Comparison of ENCODE assay signal across 31 cellular contexts in genomic region chr11:129720994-129721393, GRCh38.
"Had no signal": no experiment of that assay in that cellular context is flagged by ENCODE, and none has a peak within 500 bp of the region (broad histone marks: within the 10 kb centered on the region; RNA-seq: fewer than 3 reads in every experiment).

No MANE protein-coding gene starts in this region.

- H3K4me3 ChIP-seq: adrenal gland, body of pancreas, colonic mucosa, dorsolateral prefrontal cortex, esophagus muscularis mucosa, gastrocnemius medialis, heart left ventricle, hepatocyte had no signal

- H3K79me2 ChIP-seq: hepatocyte had no signal

- H3K27me3 ChIP-seq: adrenal gland, body of pancreas, colonic mucosa, gastrocnemius medialis, hepatocyte had no signal

- ATAC-seq: activated CD4-positive, alpha-beta T cell treated with anti-CD3 and anti-CD28 coated beads for 36 hours; activated CD8-positive, alpha-beta memory T cell treated with anti-CD3 and anti-CD28 coated beads, Interleukin-2, amount 10 ng/mL, durations not matched to agents 7 days and 5 days; activated CD8-positive, alpha-beta T cell treated with anti-CD3 and anti-CD28 coated beads, Interleukin-2, amount 10 ng/mL, durations not matched to agents 7 days and 5 days; activated naive CD8-positive, alpha-beta T cell treated with anti-CD3 and anti-CD28 coated beads, Interleukin-2, amount 50 U/mL, for 24 hours; body of pancreas; foreskin keratinocyte; gastrocnemius medialis; heart left ventricle had no signal

- H3K4me1 ChIP-seq: adrenal gland, body of pancreas, colonic mucosa, esophagus muscularis mucosa, foreskin keratinocyte, gastrocnemius medialis, heart left ventricle had no signal

- H3K27ac ChIP-seq: adrenal gland, body of pancreas, colonic mucosa, dorsolateral prefrontal cortex, esophagus muscularis mucosa, foreskin keratinocyte, gastrocnemius medialis, heart left ventricle, hepatocyte had no signal

- DNase-seq: activated CD4-positive, alpha-beta memory T cell treated with anti-CD3 and anti-CD28 coated beads for 36 hours; activated CD4-positive, alpha-beta T cell treated with anti-CD3 and anti-CD28 coated beads for 36 hours; activated CD4-positive, alpha-beta T cell treated with anti-CD3 and anti-CD28 coated beads, Interleukin-2, amount 10 ng/mL, durations not matched to agents 24 days and 14 days; activated CD4-positive, CD25-positive, alpha-beta regulatory T cell; activated CD4-positive, CD25-positive, alpha-beta regulatory T cell treated with anti-CD3 and anti-CD28 coated beads, Interleukin-2, amount 50 U/mL, for 72 hours; activated CD8-positive, alpha-beta memory T cell treated with anti-CD3 and anti-CD28 coated beads, Interleukin-2, amount 10 ng/mL, durations not matched to agents 7 days and 5 days; activated CD8-positive, alpha-beta memory T cell treated with anti-CD3 and anti-CD28 coated beads, Interleukin-2, amount 50 U/mL, for 4 hours; activated CD8-positive, alpha-beta T cell treated with anti-CD3 and anti-CD28 coated beads, Interleukin-2, amount 10 ng/mL, durations not matched to agents 7 days and 5 days; activated effector memory CD4-positive, alpha-beta T cell treated with anti-CD3 and anti-CD28 coated beads, Interleukin-2, amount 50 U/mL, for 16 hours; activated naive CD4-positive, alpha-beta T cell treated with anti-CD3 and anti-CD28 coated beads for 36 hours; activated naive CD8-positive, alpha-beta T cell treated with anti-CD3 and anti-CD28 coated beads for 36 hours; activated naive CD8-positive, alpha-beta T cell treated with anti-CD3 and anti-CD28 coated beads, Interleukin-2, amount 50 U/mL, for 24 hours; activated T-cell treated with anti-CD3 and anti-CD28 coated beads, Interleukin-2, amount 50 U/mL, for 1 hour; activated T-cell treated with anti-CD3 and anti-CD28 coated beads, Interleukin-2, amount 50 U/mL, for 48 hours; adrenal gland; amygdala; aorta; body of pancreas; central memory CD4-positive, alpha-beta T cell; cerebellar nuclear complex; colonic mucosa; dorsolateral prefrontal cortex; effector memory CD4-positive, alpha-beta T cell; erythroblast; foreskin keratinocyte; gastrocnemius medialis; glutamatergic neuron; heart left ventricle; T-helper 2 cell had no signal

- H2AFZ ChIP-seq: hepatocyte had no signal

- H3K4me2 ChIP-seq: hepatocyte had no signal

- H3K36me3 ChIP-seq: adrenal gland, colonic mucosa, esophagus muscularis mucosa, gastrocnemius medialis, heart left ventricle had no signal

- H3K9me3 ChIP-seq: adrenal gland, body of pancreas, colonic mucosa, esophagus muscularis mucosa, gastrocnemius medialis had no signal
